Comparison of ENCODE assay signal across 16 cellular contexts in genomic region chr9:36731068-36731467, GRCh38.
DNase-seq lines count a peak whose midpoint lies in the region; ATAC-seq, FAIRE-seq and TF ChIP-seq lines count a peak whose summit lies in the region.
"Had no signal": no experiment of that assay in that cellular context is flagged by ENCODE, and none has a peak within 500 bp of the region (broad histone marks: within the 10 kb centered on the region; RNA-seq: fewer than 3 reads in every experiment).

No MANE protein-coding gene starts in this region.

- no peak for TF ChIP-seq RAD21 in H1 (IDR thresholded peaks at IDR 0.05 in 1 of 2, conservative IDR thresholded peaks at IDR 0.05 in 1 of 2; ENCODE audit: low read depth in 2 of 2, low read length in 2 of 2)

- H3K79me2 ChIP-seq in H1 (ENCODE audit: control insufficient read depth in 1 of 2, insufficient read depth in 2 of 2, low read length in 2 of 2) = no peaks in the 10 kb centered on the region

- no peak overlapping the region for H2BK120ac ChIP-seq in H1 (replicated peaks; ENCODE audit: low read depth, low read length)

- no peak overlapping the region for H2AK5ac ChIP-seq in H1 (ENCODE audit: low read depth, low read length)

- no peak overlapping the region for H2BK5ac ChIP-seq in H1 (ENCODE audit: low read depth, low read length)

- POLR2A ChIA-PET in A673 (lab: Charles Lee; ENCODE audit: low non-redundant PET) = no interaction called here
- POLR2A ChIA-PET in H1 (lab: Charles Lee; ENCODE audit: partially characterized antibody) = interaction anchor here (0.6 kb wide), 1 partner anchor 94 kb away, joined by 3 read pairs; no protein-coding TSS in a partner anchor
- POLR2A ChIA-PET in activated CD8-positive, alpha-beta T cell treated with anti-CD3 and anti-CD28 coated beads for 36 hours (lab: Charles Lee) = interaction anchor here (0.6 kb wide), 1 partner anchor 424 kb away, joined by 3 read pairs; no protein-coding TSS in a partner anchor

- CTCF ChIA-PET in A673 (lab: Charles Lee) = interaction anchor here (0.6 kb wide), 1 partner anchor 11 kb away, joined by 4 read pairs; no protein-coding TSS in a partner anchor
- CTCF ChIA-PET in H1 (lab: Charles Lee; ENCODE audit: partially characterized antibody) = interaction anchor here (1.2 to 2.4 kb wide), 6 partner anchors 8 to 402 kb away, joined by 4 to 11 read pairs (median 6); no protein-coding TSS in a partner anchor
- CTCF ChIA-PET in activated CD8-positive, alpha-beta T cell treated with anti-CD3 and anti-CD28 coated beads for 36 hours (lab: Charles Lee) = interaction anchor here (0.7 to 2.8 kb wide), 6 partner anchors 10 to 324 kb away, joined by 3 to 29 read pairs (median 3); no protein-coding TSS in a partner anchor

- no peak overlapping the region for H3K23ac ChIP-seq in H1 (ENCODE audit: insufficient read length)

- H3K14ac ChIP-seq in H1 (ENCODE audit: insufficient read length) = no peak overlapping the region

- no peak overlapping the region for H2BK15ac ChIP-seq in H1 (ENCODE audit: low read length)

- TF ChIP-seq EP300 in H1 (IDR thresholded peaks at IDR 0.05; ENCODE audit: borderline replicate concordance in 1 of 2, low read depth in 2 of 2, low read length in 2 of 2) = no peak

- H3K27me3 Mint-ChIP-seq in activated CD8-positive, alpha-beta T cell treated with anti-CD3 and anti-CD28 coated beads for 36 hours = no peaks in the 10 kb centered on the region

- H3K36me3 ChIP-seq in A673 (ENCODE audit: insufficient read depth, low read length, poor library complexity, severe bottlenecking) = no peaks in the 10 kb centered on the region
- no peaks in the 10 kb centered on the region for H3K36me3 ChIP-seq in H1 (ENCODE audit: control insufficient read depth in 2 of 4, insufficient read depth in 4 of 4, low read length in 3 of 4)
- H3K36me3 ChIP-seq: HAP-1 had no signal

- no peak for TF ChIP-seq CTCF in A673 (conservative IDR thresholded peaks at IDR 0.05; ENCODE audit: low read depth, low read length)
- no peak for TF ChIP-seq CTCF in H1 (IDR thresholded peaks at IDR 0.05; ENCODE audit: control extremely low read depth in 1 of 3, insufficient read depth in 1 of 3, low read depth in 1 of 3, low read length in 3 of 3)
- no peak for TF ChIP-seq CTCF in activated CD8-positive, alpha-beta T cell treated with anti-CD3 and anti-CD28 coated beads for 36 hours (IDR thresholded peaks at IDR 0.05)

- H2AFZ ChIP-seq in H1 (ENCODE audit: low read length) = 0 out of 2 replicates have a peak overlapping the region, but pooled peaks have one; percentile 26

- no peaks in the 10 kb centered on the region; the same call in 1 of the 2 replicates for H3K23me2 ChIP-seq in H1 (ENCODE audit: low read depth, low read length)

- no peak overlapping the region for H4K91ac ChIP-seq in H1 (replicated peaks; ENCODE audit: insufficient read length, low read length)

- H3K27ac ChIP-seq in A673 (ENCODE audit: low read depth, low read length, poor library complexity, severe bottlenecking) (peak overlapping the region; percentile 10), H1 (ENCODE audit: low read depth, low read length) (no peak overlapping the region)
- H3K27ac ChIP-seq: A549 had no signal

- H3K27me3 ChIP-seq in A673 (replicated peaks; ENCODE audit: insufficient read depth, low read depth, low read length, poor library complexity) (no peaks in the 10 kb centered on the region), H1 (replicated peaks in 1 of 4; ENCODE audit: control insufficient read depth in 3 of 4, extremely low read depth in 1 of 4, insufficient read depth in 3 of 4, low read length in 3 of 4) (no peaks in the 10 kb centered on the region)

- H3K4me1 Mint-ChIP-seq in activated CD8-positive, alpha-beta T cell treated with anti-CD3 and anti-CD28 coated beads for 36 hours (ENCODE audit: low read depth) = no peaks in the 10 kb centered on the region

- H3K36me3 Mint-ChIP-seq in activated CD8-positive, alpha-beta T cell treated with anti-CD3 and anti-CD28 coated beads for 36 hours (ENCODE audit: low read depth) = no peaks in the 10 kb centered on the region

- 73% methylated on average over 3 of the region's 3 CpGs; no CpG with 5 or more reads in 1 of the 2 experiments for WGBS in H1 (ENCODE audit: extremely low coverage in 1 of 2, insufficient coverage in 1 of 2, insufficient read length in 1 of 2, insufficient replicate concordance in 2 of 2, low coverage in 1 of 2, low lambda C conversion rate in 2 of 2, missing lambda C conversion rate in 1 of 2), 2 experiments

- peak overlapping the region; percentile 52; the same call in 1 of the 2 replicates for H3K18ac ChIP-seq in H1 (ENCODE audit: extremely low read depth, low read length)

- DNase-seq in A673 (ENCODE audit: low spot score) (no peak), CD1c-positive myeloid dendritic cell (ENCODE audit: extremely low spot score) (peak; percentile 24), NCI-H69 (lab: John Stamatoyannopoulos, UW) (peak; percentile 53), H1 (ENCODE audit: low read depth in 1 of 2, low spot score in 2 of 2) (no peak), erythroblast (lab: John Stamatoyannopoulos, UW) (no peak)
- DNase-seq in activated CD8-positive, alpha-beta T cell treated with anti-CD3 and anti-CD28 coated beads for 36 hours = no peak
- no peak for DNase-seq in activated CD4-positive, CD25-positive, alpha-beta regulatory T cell treated with anti-CD3 and anti-CD28 coated beads, Interleukin-2, amount 50 U/mL, for 72 hours
- DNase-seq: AML-193, NCI-H1105, NCI-H2171, NCI-H446 treated with DMSO at 0.1 percent for 48 hours, NCI-H82, PC-3 had no signal

- H3K4me3 ChIP-seq in A673 (ENCODE audit: low read depth, low read length, poor library complexity, severe bottlenecking) = no peak overlapping the region
- H3K4me3 ChIP-seq in H1 (ENCODE audit: extremely low read depth in 1 of 4, insufficient read depth in 2 of 4, low read depth in 3 of 4, low read length in 4 of 4) = no peak overlapping the region
- H3K4me3 ChIP-seq: A549, HAP-1 had no signal

- intact Hi-C loops in A673 (cut with micrococcal nuclease; ENCODE audit: unreplicated experiment) = no loop called here
- intact Hi-C loops in activated CD8-positive, alpha-beta T cell treated with anti-CD3 and anti-CD28 coated beads for 36 hours (cut with micrococcal nuclease) = no loop called here

- H2BK20ac ChIP-seq in H1 (ENCODE audit: low read length) = no peak overlapping the region

- no peak overlapping the region for H3K27ac Mint-ChIP-seq in activated CD8-positive, alpha-beta T cell treated with anti-CD3 and anti-CD28 coated beads for 36 hours

- H4K8ac ChIP-seq in H1 (ENCODE audit: extremely low read depth, insufficient read depth, low read length) = no peak overlapping the region

- no peak overlapping the region for H3K9ac ChIP-seq in H1 (replicated peaks in 1 of 4; ENCODE audit: extremely low read depth in 1 of 4, low read depth in 3 of 4, low read length in 3 of 4)

- FAIRE-seq in H1 (lab: Jason Lieb, UNC) = no peak
- FAIRE-seq: A549 had no signal

- ATAC-seq in activated CD8-positive, alpha-beta T cell treated with anti-CD3 and anti-CD28 coated beads for 36 hours = no peak
- ATAC-seq in HG03025 (IDR thresholded peaks at IDR 0.05; ENCODE audit: low FRiP score, unreplicated experiment) = no peak
- ATAC-seq: A549, PC-3 had no signal

- H4K20me1 ChIP-seq in H1 (replicated peaks in 1 of 2; ENCODE audit: control insufficient read depth in 1 of 2, insufficient read depth in 2 of 2, low read length in 2 of 2) = no peaks in the 10 kb centered on the region

- no peak overlapping the region for H3K4me3 Mint-ChIP-seq in activated CD8-positive, alpha-beta T cell treated with anti-CD3 and anti-CD28 coated beads for 36 hours

- TF ChIP-seq POLR2A in H1 (IDR thresholded peaks at IDR 0.05; ENCODE audit: control extremely low read depth in 1 of 2, low read depth in 2 of 2, low read length in 2 of 2) (no peak), erythroblast (IDR thresholded peaks at IDR 0.05; ENCODE audit: low read length) (no peak)

- H3K4ac ChIP-seq in H1 (replicated peaks; ENCODE audit: insufficient read length, low read depth, low read length) = no peak overlapping the region

- no peaks in the 10 kb centered on the region for H3K9me3 Mint-ChIP-seq in activated CD8-positive, alpha-beta T cell treated with anti-CD3 and anti-CD28 coated beads for 36 hours

- H4K5ac ChIP-seq in H1 (ENCODE audit: insufficient read length, low read depth, low read length) = no peak overlapping the region

- H2BK12ac ChIP-seq in H1 (ENCODE audit: low read depth, low read length) = no peak overlapping the region

- no peaks in the 10 kb centered on the region for H3K79me1 ChIP-seq in H1 (ENCODE audit: low read depth, low read length)

- H3K56ac ChIP-seq in H1 (replicated peaks; ENCODE audit: insufficient read length, low read depth, low read length) = no peak overlapping the region

- 0 out of 4 replicates have a peak overlapping the region, but pooled peaks of 1 of the 2 experiments have one; percentile 4 for H3K4me2 ChIP-seq in H1 (ENCODE audit: insufficient read depth in 1 of 2, low read depth in 2 of 2, low read length in 2 of 2)
- H3K4me2 ChIP-seq: A549 had no signal

- no peaks in the 10 kb centered on the region for H3K9me3 ChIP-seq in A673 (ENCODE audit: low read depth, low read length, poor library complexity, severe bottlenecking)
- H3K9me3 ChIP-seq in H1 (ENCODE audit: insufficient read depth in 2 of 2, low read depth in 1 of 2, low read length in 1 of 2) = no peaks in the 10 kb centered on the region
- H3K9me3 ChIP-seq: A549, HAP-1 had no signal

- BruUV-seq in A673 (replicated peaks; lab: Mats Ljungman, UMichigan) = no TSS peak

- peaks cover 4% of the 10 kb centered on the region for H3K4me1 ChIP-seq in A673 (ENCODE audit: insufficient read depth, low read length, poor library complexity, severe bottlenecking)
- peaks cover 0 to 9% (median 4%) of the 10 kb centered on the region in 4 experiments; a peak in 5 of 7 replicates for H3K4me1 ChIP-seq in H1 (replicated peaks in 1 of 4; ENCODE audit: control insufficient read depth in 3 of 4, insufficient read depth in 4 of 4, low read length in 3 of 4)
- H3K4me1 ChIP-seq: A549, HAP-1 had no signal

TF ChIP-seq in H1, 55 proteins besides CTCF, POLR2A, EP300 and RAD21 (continues in another document):
- no peak for TF ChIP-seq ASH2L (IDR thresholded peaks at IDR 0.05; ENCODE audit: low read length)
- no peak for TF ChIP-seq PHF8 (conservative IDR thresholded peaks at IDR 0.05; ENCODE audit: low read depth, low read length)
- no peak for TF ChIP-seq MAFK (IDR thresholded peaks at IDR 0.05; ENCODE audit: low read depth, low read length)
- TF ChIP-seq E2F6 (IDR thresholded peaks at IDR 0.05) = no peak
- no peak for TF ChIP-seq CBX5 (IDR thresholded peaks at IDR 0.05; ENCODE audit: low read depth, low read length)
- no peak for TF ChIP-seq BACH1 (IDR thresholded peaks at IDR 0.05; ENCODE audit: low read length)
- TF ChIP-seq SIN3A (conservative IDR thresholded peaks at IDR 0.05 in 1 of 2, IDR thresholded peaks at IDR 0.05 in 1 of 2; ENCODE audit: low read depth in 1 of 2, low read length in 2 of 2) = no peak

Comparison
In these comparisons a context has a peak if more than half of its experiments do, and no peak if none do; other contexts are left out.
1. DNase-seq: peak in CD1c-positive myeloid dendritic cell (single experiment) and NCI-H69 (single experiment); none in A673 (single experiment), H1 (0 of 2), activated CD8-positive, alpha-beta T cell treated with anti-CD3 and anti-CD28 coated beads for 36 hours (single experiment), activated CD4-positive, CD25-positive, alpha-beta regulatory T cell treated with anti-CD3 and anti-CD28 coated beads, Interleukin-2, amount 50 U/mL, for 72 hours (single experiment) and erythroblast (0 of 2).